8 cellular contexts compared by ENCODE assay signal in the genomic region with DNA sequence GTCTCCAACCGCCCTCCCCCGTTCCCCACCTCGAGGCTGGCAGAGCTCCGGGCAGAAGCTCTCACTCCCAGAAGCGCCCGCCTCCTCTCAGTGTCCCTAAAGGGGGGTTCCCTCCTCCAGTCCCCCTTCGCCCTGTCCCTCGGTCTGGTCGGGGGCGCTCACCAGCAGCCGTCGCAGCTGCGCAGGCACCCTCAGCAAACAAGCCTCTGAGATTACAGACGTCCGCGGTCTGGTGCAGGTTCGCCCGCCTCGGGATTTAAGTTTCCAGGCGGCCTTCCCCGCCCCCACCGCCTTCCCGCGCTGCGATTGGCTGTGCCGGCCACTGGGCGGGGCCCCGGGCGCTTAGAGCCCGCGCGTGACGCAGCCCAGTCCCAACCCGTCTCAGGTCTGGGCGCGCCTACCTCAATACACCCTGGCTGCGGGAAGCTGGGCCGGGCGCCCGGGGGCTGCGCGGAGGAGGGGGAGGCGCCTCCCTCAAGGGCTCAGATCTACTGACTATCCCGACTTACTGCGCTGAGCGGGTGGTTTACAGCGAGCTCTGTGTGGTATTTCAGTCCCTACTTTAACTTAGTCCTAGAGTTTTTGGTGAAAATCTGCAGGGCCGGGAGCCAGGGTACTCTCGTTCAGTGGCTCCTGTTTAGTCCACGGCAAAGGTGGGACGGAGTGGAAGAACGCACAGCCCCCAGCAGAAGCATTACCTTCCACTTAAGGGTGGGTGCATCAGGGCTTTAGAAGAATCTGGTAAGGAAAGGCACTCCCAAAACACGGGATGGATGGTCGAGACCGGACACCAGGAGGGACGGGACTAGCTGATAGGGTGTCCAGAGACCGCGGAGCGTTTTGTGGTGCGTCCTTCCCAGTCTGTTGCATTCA. TPM values are rescaled to one million over a fixed set of nuclear protein-coding genes. Genes with fewer than 3 reads are reported as not detected.
DNase-seq lines count a peak whose midpoint lies in the region; ATAC-seq and TF ChIP-seq lines count a peak whose summit lies in the region.

TSS of gene CTSV (minus strand) at position 234 of the 873 bp plus-strand sequence. CDS start 1,099 bp downstream, outside the sequence.

- no peak within 1 kb of the TSS for H3K23ac ChIP-seq in mesenchymal stem cell (ENCODE audit: low read length in 2 of 2)

- ATAC-seq in GM19372 (IDR thresholded peaks at IDR 0.05; ENCODE audit: low read depth, unreplicated experiment) (peak; percentile 96), HG03520 (IDR thresholded peaks at IDR 0.05; ENCODE audit: unreplicated experiment) (peak; percentile 95)
- peak; percentile 100 for ATAC-seq in activated CD8-positive, alpha-beta T cell treated with anti-CD3 and anti-CD28 coated beads, Interleukin-2, amount 10 ng/mL, durations not matched to agents 7 days and 5 days

- H3K4me1 Mint-ChIP-seq in activated CD8-positive, alpha-beta T cell treated with anti-CD3 and anti-CD28 coated beads, Interleukin-2, amount 10 ng/mL, durations not matched to agents 7 days and 5 days (ENCODE audit: low read depth), result peaks cover 7% of the 10 kb centered on the region

- H4K91ac ChIP-seq in mesenchymal stem cell (ENCODE audit: low read length), result no peak within 1 kb of the TSS

- H3K4me1 ChIP-seq in BE2C (no peaks in the 10 kb centered on the region), mesenchymal stem cell (ENCODE audit: control insufficient read depth, insufficient read depth, low read depth, low read length) (peaks cover 4% of the 10 kb centered on the region)
- peaks cover 11% of the 10 kb centered on the region for H3K4me1 ChIP-seq in effector memory CD4-positive, alpha-beta T cell (ENCODE audit: control insufficient read depth, insufficient read depth, low read length, poor library complexity, severe bottlenecking)

- H3K36me3 ChIP-seq in BE2C (no peaks in the 10 kb centered on the region), mesenchymal stem cell (ENCODE audit: control insufficient read depth in 1 of 2, insufficient read depth in 2 of 2, low read depth in 1 of 2, low read length in 2 of 2) (no peaks in the 10 kb centered on the region)
- H3K36me3 ChIP-seq in effector memory CD4-positive, alpha-beta T cell (ENCODE audit: control insufficient read depth, insufficient read depth, low read length), result no peaks in the 10 kb centered on the region

- POLR2A ChIA-PET in activated CD8-positive, alpha-beta T cell treated with anti-CD3 and anti-CD28 coated beads, Interleukin-2, amount 10 ng/mL, durations not matched to agents 7 days and 5 days (lab: Charles Lee), result no interaction called here

- H3K27ac ChIP-seq in effector memory CD4-positive, alpha-beta T cell (ENCODE audit: insufficient read depth, low read length, poor library complexity, severe bottlenecking), result no peak within 1 kb of the TSS
- peak within 1 kb of the TSS; percentile 36 for H3K27ac ChIP-seq in mesenchymal stem cell (ENCODE audit: low read length, poor library complexity, severe bottlenecking)

- H2BK12ac ChIP-seq in mesenchymal stem cell (ENCODE audit: low read length in 2 of 2), result no peak within 1 kb of the TSS

- H3K79me1 ChIP-seq in mesenchymal stem cell (replicated peaks; ENCODE audit: low read length, poor library complexity, severe bottlenecking), result no peaks in the 10 kb centered on the region

- H3K9me3 Mint-ChIP-seq in activated CD8-positive, alpha-beta T cell treated with anti-CD3 and anti-CD28 coated beads, Interleukin-2, amount 10 ng/mL, durations not matched to agents 7 days and 5 days (ENCODE audit: insufficient read depth), result no peaks in the 10 kb centered on the region

- H3K27me3 Mint-ChIP-seq in activated CD8-positive, alpha-beta T cell treated with anti-CD3 and anti-CD28 coated beads, Interleukin-2, amount 10 ng/mL, durations not matched to agents 7 days and 5 days (ENCODE audit: low read depth), result peaks cover 40% of the 10 kb centered on the region

- H3K36me3 Mint-ChIP-seq in activated CD8-positive, alpha-beta T cell treated with anti-CD3 and anti-CD28 coated beads, Interleukin-2, amount 10 ng/mL, durations not matched to agents 7 days and 5 days (ENCODE audit: low read depth), result no peaks in the 10 kb centered on the region

- H3K9ac ChIP-seq in mesenchymal stem cell (ENCODE audit: low read length), result peak within 1 kb of the TSS; percentile 83

- no peak within 1 kb of the TSS for H3K27ac Mint-ChIP-seq in activated CD8-positive, alpha-beta T cell treated with anti-CD3 and anti-CD28 coated beads, Interleukin-2, amount 10 ng/mL, durations not matched to agents 7 days and 5 days

- H2AK5ac ChIP-seq in mesenchymal stem cell (ENCODE audit: low read length, severe bottlenecking), result no peak within 1 kb of the TSS

- DNase-seq in BE2C (peak; percentile 97), NCI-H748 treated with DMSO at 0.1 percent for 48 hours (lab: John Stamatoyannopoulos, UW) (peak; percentile 88), mesenchymal stem cell (peak; percentile 84)
- peak; percentile 84 for DNase-seq in activated CD8-positive, alpha-beta T cell treated with anti-CD3 and anti-CD28 coated beads, Interleukin-2, amount 10 ng/mL, durations not matched to agents 7 days and 5 days
- DNase-seq in effector memory CD4-positive, alpha-beta T cell, result peak; percentile 27 to 55 (median 44)
- DNase-seq in stimulated activated CD8-positive, alpha-beta memory T cell treated with anti-CD3 and anti-CD28 coated beads, Interleukin-12 subunit alpha, Interleukin-12 subunit beta, amount 100 ng/mL, for 1 hour (ENCODE audit: low read depth), result peak; percentile 42

- no peak within 1 kb of the TSS for H2BK5ac ChIP-seq in mesenchymal stem cell (ENCODE audit: low read depth, low read length, poor library complexity, severe bottlenecking)

- no peaks in the 10 kb centered on the region for H3K27me3 ChIP-seq in BE2C
- H3K27me3 ChIP-seq in effector memory CD4-positive, alpha-beta T cell (replicated peaks; ENCODE audit: control insufficient read depth, insufficient read depth, low read length, poor library complexity, severe bottlenecking), result peaks cover 22% of the 10 kb centered on the region
- peaks cover 13 to 30% of the 10 kb centered on the region in 2 experiments for H3K27me3 ChIP-seq in mesenchymal stem cell (ENCODE audit: control insufficient read depth in 1 of 2, insufficient read depth in 1 of 2, low read length in 2 of 2)

- TF ChIP-seq CTCF in BE2C (IDR thresholded peaks at IDR 0.05; ENCODE audit: low read depth, low read length), result no peak

- no peaks in the 10 kb centered on the region for H3K9me3 ChIP-seq in BE2C
- no peaks in the 10 kb centered on the region for H3K9me3 ChIP-seq in effector memory CD4-positive, alpha-beta T cell (ENCODE audit: control insufficient read depth, low read length)
- no peaks in the 10 kb centered on the region for H3K9me3 ChIP-seq in mesenchymal stem cell (ENCODE audit: control insufficient read depth, low read length)

- peak within 1 kb of the TSS; percentile 59 for H3K4me3 ChIP-seq in BE2C (ENCODE audit: low read depth, low read length)
- peak within 1 kb of the TSS; percentile 54 for H3K4me3 ChIP-seq in effector memory CD4-positive, alpha-beta T cell (ENCODE audit: insufficient read depth, low read depth, low read length, poor library complexity, severe bottlenecking)
- H3K4me3 ChIP-seq in mesenchymal stem cell (ENCODE audit: insufficient read depth in 1 of 2, low read depth in 1 of 2, low read length in 2 of 2), result peak within 1 kb of the TSS; percentile 62 to 85

- H2AFZ ChIP-seq in mesenchymal stem cell (ENCODE audit: low read depth, low read length), result peak within 1 kb of the TSS; percentile 84

- no peak within 1 kb of the TSS for H2BK120ac ChIP-seq in mesenchymal stem cell (ENCODE audit: low read depth, low read length)

- CTCF ChIA-PET in activated CD8-positive, alpha-beta T cell treated with anti-CD3 and anti-CD28 coated beads, Interleukin-2, amount 10 ng/mL, durations not matched to agents 7 days and 5 days (lab: Charles Lee), result no interaction called here

- no peak within 1 kb of the TSS for H4K8ac ChIP-seq in mesenchymal stem cell (ENCODE audit: low read length)

- WGBS in mesenchymal stem cell, result under 1% methylated on average over 50 of the region's 60 CpGs

- no peak within 1 kb of the TSS for H3K14ac ChIP-seq in mesenchymal stem cell (ENCODE audit: low read length in 2 of 2)

- H3K4ac ChIP-seq in mesenchymal stem cell (ENCODE audit: low read depth in 1 of 2, low read length in 2 of 2), result no peak within 1 kb of the TSS

- H3K4me2 ChIP-seq in mesenchymal stem cell (ENCODE audit: low read length, poor library complexity, severe bottlenecking), result peak within 1 kb of the TSS; percentile 93

- H2BK15ac ChIP-seq in mesenchymal stem cell (ENCODE audit: low read depth, poor library complexity, severe bottlenecking), result no peak within 1 kb of the TSS

- peak within 1 kb of the TSS in 1 of 2 experiments; percentile 3 for H3K18ac ChIP-seq in mesenchymal stem cell (ENCODE audit: low read depth in 1 of 2, low read length in 2 of 2)

- peak within 1 kb of the TSS; percentile 77 for H3K4me3 Mint-ChIP-seq in activated CD8-positive, alpha-beta T cell treated with anti-CD3 and anti-CD28 coated beads, Interleukin-2, amount 10 ng/mL, durations not matched to agents 7 days and 5 days

RNA-seq across cellular contexts. Expression of gene CTSV, which starts in this region (rescaled TPM):
- polyA plus RNA-seq in BE2C (2012; ENCODE audit: insufficient read depth, insufficient read length, low read depth), result 10.6 TPM
- total RNA-seq in activated CD8-positive, alpha-beta T cell treated with anti-CD3 and anti-CD28 coated beads, Interleukin-2, amount 10 ng/mL, durations not matched to agents 7 days and 5 days, result under 1 TPM; 0.29 to 0.31 TPM
- polyA plus RNA-seq in mesenchymal stem cell (2013, experiment 1 of 2), result 0.86 TPM
- 0.63 TPM for polyA plus RNA-seq in mesenchymal stem cell (2013, experiment 2 of 2)

Comparison
In these comparisons a context has a peak if more than half of its experiments do, and no peak if none do; other contexts are left out.
1. Peak in DNase-seq and ATAC-seq in activated CD8-positive, alpha-beta T cell treated with anti-CD3 and anti-CD28 coated beads, Interleukin-2, amount 10 ng/mL, durations not matched to agents 7 days and 5 days; RNA of the gene not detected or under 1 TPM.
2. DNase-seq: peak in every context shown above with its lines; median percentile 97 in BE2C; 88 in NCI-H748 treated with DMSO at 0.1 percent for 48 hours; 84 in activated CD8-positive, alpha-beta T cell treated with anti-CD3 and anti-CD28 coated beads, Interleukin-2, amount 10 ng/mL, durations not matched to agents 7 days and 5 days; 84 in mesenchymal stem cell; 44 in effector memory CD4-positive, alpha-beta T cell; 42 in stimulated activated CD8-positive, alpha-beta memory T cell treated with anti-CD3 and anti-CD28 coated beads, Interleukin-12 subunit alpha, Interleukin-12 subunit beta, amount 100 ng/mL, for 1 hour.